ENCODE assay signal across 1 cellular context in the genomic region with DNA sequence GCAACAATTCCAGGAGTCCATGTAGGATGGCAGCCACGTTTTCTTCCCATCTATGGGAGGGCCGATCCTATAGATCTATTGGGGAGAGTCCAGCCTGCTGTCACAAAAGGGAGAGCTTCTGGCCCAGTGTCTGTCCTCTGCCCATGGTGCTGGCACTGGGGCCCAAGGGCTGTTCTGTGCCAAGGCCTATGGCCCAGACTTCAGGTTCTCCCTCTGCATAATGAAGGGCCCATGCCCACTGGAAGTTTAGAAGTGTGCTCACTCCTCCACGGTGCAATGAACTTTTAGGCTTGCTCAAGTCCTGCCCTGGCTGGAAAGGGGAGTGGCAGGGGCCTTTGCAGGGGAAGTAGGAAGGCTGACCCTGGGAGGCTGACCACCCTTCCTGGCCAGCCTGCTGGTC.
TF ChIP-seq lines count a peak whose summit lies in the region.

No MANE protein-coding gene starts in this region.

TF ChIP-seq in H1, 55 proteins besides CTCF, POLR2A, EP300 and RAD21:
- TF ChIP-seq TEAD4 (IDR thresholded peaks at IDR 0.05; ENCODE audit: low read depth, low read length) (no peak), CREB1 (IDR thresholded peaks at IDR 0.05) (no peak), TBP (IDR thresholded peaks at IDR 0.05; ENCODE audit: low read depth, low read length) (no peak), BACH1 (IDR thresholded peaks at IDR 0.05; ENCODE audit: low read length) (no peak), TAF1 (IDR thresholded peaks at IDR 0.05; ENCODE audit: low read depth, low read length) (no peak), SP4 (IDR thresholded peaks at IDR 0.05; ENCODE audit: low read length) (no peak), ASH2L (IDR thresholded peaks at IDR 0.05; ENCODE audit: low read length) (no peak)
